In the genomic region with DNA sequence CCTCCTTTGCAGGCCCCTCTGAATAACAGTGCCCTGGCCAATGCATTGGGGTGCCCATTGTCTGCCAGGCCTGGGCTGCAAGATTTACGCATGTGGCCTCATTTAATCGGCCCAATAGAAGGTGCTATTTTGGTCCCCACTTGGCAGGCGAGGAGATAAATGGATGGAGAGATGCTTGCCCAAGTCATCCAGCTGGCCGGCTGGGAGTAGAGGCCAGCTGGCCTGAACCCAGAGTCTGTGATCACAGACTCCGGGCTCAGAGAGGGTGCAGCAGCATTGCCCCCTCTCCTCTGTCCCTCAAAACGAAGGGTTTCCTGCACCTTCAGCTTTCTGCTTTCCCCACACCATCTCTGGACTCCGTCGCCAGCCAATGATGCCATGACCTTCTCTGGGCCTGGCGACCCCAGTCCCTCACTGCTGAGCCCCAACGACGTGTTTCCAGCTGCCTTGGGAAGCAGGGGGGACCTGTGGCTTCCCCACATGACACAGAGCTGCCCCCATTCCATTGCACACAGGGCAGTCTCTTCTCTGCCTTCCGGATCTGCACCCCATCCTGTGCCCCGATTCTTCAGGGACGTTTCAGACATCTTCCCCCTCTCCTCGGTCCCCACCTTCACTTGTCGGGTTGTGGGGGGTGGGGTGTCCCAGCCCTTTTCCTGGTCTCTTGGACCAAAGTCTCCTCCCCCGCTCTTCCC, we compare ENCODE assay signal across 15 cellular contexts. TPM values are rescaled to one million over a fixed set of nuclear protein-coding genes. Genes with fewer than 3 reads are reported as not detected.
DNase-seq lines count a peak whose midpoint lies in the region; TF ChIP-seq lines count a peak whose summit lies in the region.
"Had no signal": no experiment of that assay in that cellular context is flagged by ENCODE, and none has a peak within 500 bp of the region (broad histone marks: within the 10 kb centered on the region; RNA-seq: fewer than 3 reads in every experiment).

No MANE protein-coding gene starts in this region.

- H3K27ac Mint-ChIP-seq in activated CD4-positive, alpha-beta T cell treated with anti-CD3 and anti-CD28 coated beads, Interleukin-2, amount 10 ng/mL, durations not matched to agents 7 days and 5 days, result peak overlapping the region; percentile 14
- H3K27ac Mint-ChIP-seq in mesothelial cell of epicardium, result peak overlapping the region; percentile 32
- H3K27ac Mint-ChIP-seq in activated CD4-positive, alpha-beta memory T cell treated with anti-CD3 and anti-CD28 coated beads, Interleukin-2, amount 10 ng/mL, durations not matched to agents 7 days and 5 days, result no peak overlapping the region
- H3K27ac Mint-ChIP-seq: WTC11 had no signal

- H3K36me3 ChIP-seq in suprapubic skin, result no peaks in the 10 kb centered on the region
- H3K36me3 ChIP-seq: sigmoid colon had no signal

- no peaks in the 10 kb centered on the region for H3K9me3 ChIP-seq in suprapubic skin
- H3K9me3 ChIP-seq: sigmoid colon had no signal

- WGBS in suprapubic skin, result 71% methylated on average over 17 of the region's 17 CpGs

- no peak overlapping the region for H3K4me3 ChIP-seq in suprapubic skin
- H3K4me3 ChIP-seq: sigmoid colon had no signal

- DNase-seq in activated CD4-positive, alpha-beta T cell treated with anti-CD3 and anti-CD28 coated beads, Interleukin-2, amount 10 ng/mL, durations not matched to agents 7 days and 5 days, result no peak
- DNase-seq in activated CD4-positive, alpha-beta T cell treated with anti-CD3 and anti-CD28 coated beads for 48 hours, result no peak
- DNase-seq in cerebellar cortex (ENCODE audit: low spot score) (peak; percentile 81), mesothelial cell of epicardium (ENCODE audit: low spot score in 2 of 2, unreplicated experiment in 2 of 2) (no peak), suprapubic skin (ENCODE audit: low spot score in 2 of 2) (no peak), NCI-H2081 (lab: John Stamatoyannopoulos, UW) (no peak), COR-L47 (lab: John Stamatoyannopoulos, UW) (no peak)
- no peak for DNase-seq in activated CD4-positive, alpha-beta memory T cell treated with anti-CD3 and anti-CD28 coated beads, Interleukin-2, amount 10 ng/mL, durations not matched to agents 7 days and 5 days
- DNase-seq: 8988T, H9, immature natural killer cell, NCI-H2107, sigmoid colon had no signal

- H3K4me1 ChIP-seq in suprapubic skin, result peaks cover 78% of the 10 kb centered on the region

- H3K36me3 Mint-ChIP-seq in activated CD4-positive, alpha-beta T cell treated with anti-CD3 and anti-CD28 coated beads, Interleukin-2, amount 10 ng/mL, durations not matched to agents 7 days and 5 days (ENCODE audit: low read depth), result no peaks in the 10 kb centered on the region
- no peaks in the 10 kb centered on the region for H3K36me3 Mint-ChIP-seq in mesothelial cell of epicardium
- no peaks in the 10 kb centered on the region for H3K36me3 Mint-ChIP-seq in activated CD4-positive, alpha-beta memory T cell treated with anti-CD3 and anti-CD28 coated beads, Interleukin-2, amount 10 ng/mL, durations not matched to agents 7 days and 5 days (ENCODE audit: low read depth)
- H3K36me3 Mint-ChIP-seq: immature natural killer cell, WTC11 had no signal

- peaks cover 18% of the 10 kb centered on the region for H3K4me1 Mint-ChIP-seq in activated CD4-positive, alpha-beta T cell treated with anti-CD3 and anti-CD28 coated beads, Interleukin-2, amount 10 ng/mL, durations not matched to agents 7 days and 5 days
- H3K4me1 Mint-ChIP-seq in mesothelial cell of epicardium, result peaks cover 78% of the 10 kb centered on the region
- peaks cover 14% of the 10 kb centered on the region for H3K4me1 Mint-ChIP-seq in activated CD4-positive, alpha-beta memory T cell treated with anti-CD3 and anti-CD28 coated beads, Interleukin-2, amount 10 ng/mL, durations not matched to agents 7 days and 5 days

- H3K27me3 Mint-ChIP-seq in activated CD4-positive, alpha-beta T cell treated with anti-CD3 and anti-CD28 coated beads, Interleukin-2, amount 10 ng/mL, durations not matched to agents 7 days and 5 days, result peaks cover 26% of the 10 kb centered on the region
- peaks cover 1% of the 10 kb centered on the region for H3K27me3 Mint-ChIP-seq in mesothelial cell of epicardium (ENCODE audit: low read depth)
- H3K27me3 Mint-ChIP-seq in activated CD4-positive, alpha-beta memory T cell treated with anti-CD3 and anti-CD28 coated beads, Interleukin-2, amount 10 ng/mL, durations not matched to agents 7 days and 5 days, result peaks cover 30% of the 10 kb centered on the region

- H3K27ac ChIP-seq in suprapubic skin, result peak overlapping the region; percentile 96
- H3K27ac ChIP-seq: sigmoid colon had no signal

- POLR2A ChIA-PET in activated CD4-positive, alpha-beta T cell treated with anti-CD3 and anti-CD28 coated beads, Interleukin-2, amount 10 ng/mL, durations not matched to agents 7 days and 5 days (lab: Charles Lee), result no interaction called here
- POLR2A ChIA-PET in activated CD4-positive, alpha-beta memory T cell treated with anti-CD3 and anti-CD28 coated beads, Interleukin-2, amount 10 ng/mL, durations not matched to agents 7 days and 5 days (lab: Charles Lee), result no interaction called here

- TF ChIP-seq CTCF in mesothelial cell of epicardium (IDR thresholded peaks at IDR 0.05; ENCODE audit: unreplicated experiment), result no peak
- no peak for TF ChIP-seq CTCF in suprapubic skin (IDR thresholded peaks at IDR 0.05)

- peaks cover 7% of the 10 kb centered on the region for H3K27me3 ChIP-seq in suprapubic skin

- CTCF ChIA-PET in activated CD4-positive, alpha-beta T cell treated with anti-CD3 and anti-CD28 coated beads, Interleukin-2, amount 10 ng/mL, durations not matched to agents 7 days and 5 days (lab: Charles Lee), result interaction anchor here (1.2 to 2.1 kb wide), 2 partner anchors 9 to 25 kb away, joined by 3 to 6 read pairs; no protein-coding TSS in a partner anchor
- CTCF ChIA-PET in activated CD4-positive, alpha-beta memory T cell treated with anti-CD3 and anti-CD28 coated beads, Interleukin-2, amount 10 ng/mL, durations not matched to agents 7 days and 5 days (lab: Charles Lee), result interaction anchor here (0.8 kb wide), 1 partner anchor 48 kb away, joined by 3 read pairs; no protein-coding TSS in a partner anchor

- H3K9me3 Mint-ChIP-seq in activated CD4-positive, alpha-beta T cell treated with anti-CD3 and anti-CD28 coated beads, Interleukin-2, amount 10 ng/mL, durations not matched to agents 7 days and 5 days, result no peaks in the 10 kb centered on the region
- no peaks in the 10 kb centered on the region for H3K9me3 Mint-ChIP-seq in mesothelial cell of epicardium
- H3K9me3 Mint-ChIP-seq in activated CD4-positive, alpha-beta memory T cell treated with anti-CD3 and anti-CD28 coated beads, Interleukin-2, amount 10 ng/mL, durations not matched to agents 7 days and 5 days, result no peaks in the 10 kb centered on the region
- H3K9me3 Mint-ChIP-seq: immature natural killer cell, WTC11 had no signal

- TF ChIP-seq POLR2A in suprapubic skin (IDR thresholded peaks at IDR 0.05), result no peak

- no peak overlapping the region for H3K4me3 Mint-ChIP-seq in activated CD4-positive, alpha-beta T cell treated with anti-CD3 and anti-CD28 coated beads, Interleukin-2, amount 10 ng/mL, durations not matched to agents 7 days and 5 days
- H3K4me3 Mint-ChIP-seq in mesothelial cell of epicardium, result no peak overlapping the region
- H3K4me3 Mint-ChIP-seq in activated CD4-positive, alpha-beta memory T cell treated with anti-CD3 and anti-CD28 coated beads, Interleukin-2, amount 10 ng/mL, durations not matched to agents 7 days and 5 days, result no peak overlapping the region
- H3K4me3 Mint-ChIP-seq: H9, immature natural killer cell, WTC11 had no signal

- no peak for TF ChIP-seq EP300 in suprapubic skin (IDR thresholded peaks at IDR 0.05)

RNA-seq across cellular contexts. Expression of a gene that starts 3.5 kb away (rescaled TPM):
- 1 to 10 TPM; 2.2 to 2.9 TPM for total RNA-seq in activated CD4-positive, alpha-beta T cell treated with anti-CD3 and anti-CD28 coated beads, Interleukin-2, amount 10 ng/mL, durations not matched to agents 7 days and 5 days
- total RNA-seq in mesothelial cell of epicardium, result 65.8 to 67.1 TPM (median 66.9 TPM) in 3 replicates
- 100 to 1,000 TPM; 107 to 202 (median 139) TPM for total RNA-seq in suprapubic skin
- 1 to 10 TPM; 7.4 to 8.3 TPM for total RNA-seq in activated CD4-positive, alpha-beta memory T cell treated with anti-CD3 and anti-CD28 coated beads, Interleukin-2, amount 10 ng/mL, durations not matched to agents 7 days and 5 days

RNA-seq across cellular contexts. Expression of a gene that starts 43.2 kb away (rescaled TPM):
- total RNA-seq in activated CD4-positive, alpha-beta T cell treated with anti-CD3 and anti-CD28 coated beads, Interleukin-2, amount 10 ng/mL, durations not matched to agents 7 days and 5 days, result not detected
- 0.38 TPM in 1 of 3 replicates, not detected in the others for total RNA-seq in mesothelial cell of epicardium
- 1 to 10 TPM in 2 of 4 donors, under 1 TPM in 1, not detected in 1; 0.32 to 2.0 (median 2.0) TPM for total RNA-seq in suprapubic skin
- not detected for total RNA-seq in activated CD4-positive, alpha-beta memory T cell treated with anti-CD3 and anti-CD28 coated beads, Interleukin-2, amount 10 ng/mL, durations not matched to agents 7 days and 5 days
- total RNA-seq: fibroblast of villous mesenchyme had no signal
